9 cellular contexts compared by ENCODE assay signal in genomic region chr22:39283312-39284141, GRCh38. TPM values are rescaled to one million over a fixed set of nuclear protein-coding genes. Genes with fewer than 3 reads are reported as not detected.
DNase-seq lines count a peak whose midpoint lies in the region; ATAC-seq and TF ChIP-seq lines count a peak whose summit lies in the region.
"Had no signal": no experiment of that assay in that cellular context is flagged by ENCODE, and none has a peak within 500 bp of the region (broad histone marks: within the 10 kb centered on the region; RNA-seq: fewer than 3 reads in every experiment).

No MANE protein-coding gene starts in this region.

- no peak overlapping the region for H3K4me3 ChIP-seq in ascending aorta
- H3K4me3 ChIP-seq in GM23338, result no peak overlapping the region

- H3K27me3 ChIP-seq in ascending aorta (no peaks in the 10 kb centered on the region), GM23338 (ENCODE audit: insufficient read depth) (no peaks in the 10 kb centered on the region)

- H2AFZ ChIP-seq in GM23338, result no peak overlapping the region

- H3K36me3 ChIP-seq in ascending aorta (no peaks in the 10 kb centered on the region), GM23338 (ENCODE audit: insufficient read depth) (no peaks in the 10 kb centered on the region)

- no peak overlapping the region for H3K4me3 Mint-ChIP-seq in GM23338

- no peaks in the 10 kb centered on the region for H3K36me3 Mint-ChIP-seq in GM23338 (ENCODE audit: low read depth)

- no peak overlapping the region for H3K27ac Mint-ChIP-seq in GM23338

- no peaks in the 10 kb centered on the region for H3K9me2 ChIP-seq in GM23338 (ENCODE audit: insufficient read depth)

- no peak overlapping the region for H3K4me2 ChIP-seq in GM23338

- ATAC-seq in GM18868 (IDR thresholded peaks at IDR 0.05; ENCODE audit: unreplicated experiment) (no peak), GM21526 (IDR thresholded peaks at IDR 0.05; ENCODE audit: low FRiP score, unreplicated experiment) (no peak), GM23338 (no peak)

- peaks cover 3% of the 10 kb centered on the region; the same call in 1 of the 3 replicates for H3K9me3 Mint-ChIP-seq in GM23338

- DNase-seq in EH (ENCODE audit: low read depth) (peak; percentile 47), ascending aorta (ENCODE audit: low spot score in 2 of 2) (peak in 1 of 2 donors; percentile 83), iPS-NIHi11 (ENCODE audit: low spot score) (peak; percentile 56), pulmonary artery endothelial cell (ENCODE audit: low read depth, low spot score) (peak; percentile 81), cerebellar cortex (ENCODE audit: low spot score) (no peak), GM23338 (ENCODE audit: low spot score) (no peak)
- DNase-seq: NCI-H748 treated with DMSO at 0.1 percent for 48 hours had no signal

- peaks cover 19% of the 10 kb centered on the region for H3K27me3 Mint-ChIP-seq in GM23338 (ENCODE audit: insufficient read depth, low read depth, poor library complexity)

- H4K20me1 ChIP-seq in GM23338 (replicated peaks; ENCODE audit: insufficient read depth), result no peaks in the 10 kb centered on the region

- no peaks in the 10 kb centered on the region for H3K4me1 ChIP-seq in ascending aorta
- peaks cover 20% of the 10 kb centered on the region; the same call in 1 of the 2 replicates for H3K4me1 ChIP-seq in GM23338 (ENCODE audit: insufficient read depth)

- H3K9me3 ChIP-seq in ascending aorta, result peaks cover 0 to 9% of the 10 kb centered on the region in 2 donors

- no peaks in the 10 kb centered on the region for H3K79me2 ChIP-seq in GM23338 (replicated peaks; ENCODE audit: insufficient read depth)

- intact Hi-C loops in ascending aorta (cut with DNase I), result no loop called here

- no peaks in the 10 kb centered on the region for H3F3A ChIP-seq in GM23338 (replicated peaks; ENCODE audit: low read depth)

- no peak for TF ChIP-seq CTCF in ascending aorta (IDR thresholded peaks at IDR 0.05)
- no peak for TF ChIP-seq CTCF in GM23338 (conservative IDR thresholded peaks at IDR 0.05; ENCODE audit: low read depth in 2 of 2)

- H3K27ac ChIP-seq in ascending aorta (peak overlapping the region; percentile 54 to 56), GM23338 (ENCODE audit: low read depth) (no peak overlapping the region)

- peaks cover 26% of the 10 kb centered on the region for H3K4me1 Mint-ChIP-seq in GM23338

TF ChIP-seq in GM23338, 12 proteins besides CTCF, POLR2A, EP300 and RAD21:
- no peak for TF ChIP-seq ZNF331 (CRISPR knock-in tag; IDR thresholded peaks at IDR 0.05; ENCODE audit: low read depth)
- TF ChIP-seq, protein P1, sequence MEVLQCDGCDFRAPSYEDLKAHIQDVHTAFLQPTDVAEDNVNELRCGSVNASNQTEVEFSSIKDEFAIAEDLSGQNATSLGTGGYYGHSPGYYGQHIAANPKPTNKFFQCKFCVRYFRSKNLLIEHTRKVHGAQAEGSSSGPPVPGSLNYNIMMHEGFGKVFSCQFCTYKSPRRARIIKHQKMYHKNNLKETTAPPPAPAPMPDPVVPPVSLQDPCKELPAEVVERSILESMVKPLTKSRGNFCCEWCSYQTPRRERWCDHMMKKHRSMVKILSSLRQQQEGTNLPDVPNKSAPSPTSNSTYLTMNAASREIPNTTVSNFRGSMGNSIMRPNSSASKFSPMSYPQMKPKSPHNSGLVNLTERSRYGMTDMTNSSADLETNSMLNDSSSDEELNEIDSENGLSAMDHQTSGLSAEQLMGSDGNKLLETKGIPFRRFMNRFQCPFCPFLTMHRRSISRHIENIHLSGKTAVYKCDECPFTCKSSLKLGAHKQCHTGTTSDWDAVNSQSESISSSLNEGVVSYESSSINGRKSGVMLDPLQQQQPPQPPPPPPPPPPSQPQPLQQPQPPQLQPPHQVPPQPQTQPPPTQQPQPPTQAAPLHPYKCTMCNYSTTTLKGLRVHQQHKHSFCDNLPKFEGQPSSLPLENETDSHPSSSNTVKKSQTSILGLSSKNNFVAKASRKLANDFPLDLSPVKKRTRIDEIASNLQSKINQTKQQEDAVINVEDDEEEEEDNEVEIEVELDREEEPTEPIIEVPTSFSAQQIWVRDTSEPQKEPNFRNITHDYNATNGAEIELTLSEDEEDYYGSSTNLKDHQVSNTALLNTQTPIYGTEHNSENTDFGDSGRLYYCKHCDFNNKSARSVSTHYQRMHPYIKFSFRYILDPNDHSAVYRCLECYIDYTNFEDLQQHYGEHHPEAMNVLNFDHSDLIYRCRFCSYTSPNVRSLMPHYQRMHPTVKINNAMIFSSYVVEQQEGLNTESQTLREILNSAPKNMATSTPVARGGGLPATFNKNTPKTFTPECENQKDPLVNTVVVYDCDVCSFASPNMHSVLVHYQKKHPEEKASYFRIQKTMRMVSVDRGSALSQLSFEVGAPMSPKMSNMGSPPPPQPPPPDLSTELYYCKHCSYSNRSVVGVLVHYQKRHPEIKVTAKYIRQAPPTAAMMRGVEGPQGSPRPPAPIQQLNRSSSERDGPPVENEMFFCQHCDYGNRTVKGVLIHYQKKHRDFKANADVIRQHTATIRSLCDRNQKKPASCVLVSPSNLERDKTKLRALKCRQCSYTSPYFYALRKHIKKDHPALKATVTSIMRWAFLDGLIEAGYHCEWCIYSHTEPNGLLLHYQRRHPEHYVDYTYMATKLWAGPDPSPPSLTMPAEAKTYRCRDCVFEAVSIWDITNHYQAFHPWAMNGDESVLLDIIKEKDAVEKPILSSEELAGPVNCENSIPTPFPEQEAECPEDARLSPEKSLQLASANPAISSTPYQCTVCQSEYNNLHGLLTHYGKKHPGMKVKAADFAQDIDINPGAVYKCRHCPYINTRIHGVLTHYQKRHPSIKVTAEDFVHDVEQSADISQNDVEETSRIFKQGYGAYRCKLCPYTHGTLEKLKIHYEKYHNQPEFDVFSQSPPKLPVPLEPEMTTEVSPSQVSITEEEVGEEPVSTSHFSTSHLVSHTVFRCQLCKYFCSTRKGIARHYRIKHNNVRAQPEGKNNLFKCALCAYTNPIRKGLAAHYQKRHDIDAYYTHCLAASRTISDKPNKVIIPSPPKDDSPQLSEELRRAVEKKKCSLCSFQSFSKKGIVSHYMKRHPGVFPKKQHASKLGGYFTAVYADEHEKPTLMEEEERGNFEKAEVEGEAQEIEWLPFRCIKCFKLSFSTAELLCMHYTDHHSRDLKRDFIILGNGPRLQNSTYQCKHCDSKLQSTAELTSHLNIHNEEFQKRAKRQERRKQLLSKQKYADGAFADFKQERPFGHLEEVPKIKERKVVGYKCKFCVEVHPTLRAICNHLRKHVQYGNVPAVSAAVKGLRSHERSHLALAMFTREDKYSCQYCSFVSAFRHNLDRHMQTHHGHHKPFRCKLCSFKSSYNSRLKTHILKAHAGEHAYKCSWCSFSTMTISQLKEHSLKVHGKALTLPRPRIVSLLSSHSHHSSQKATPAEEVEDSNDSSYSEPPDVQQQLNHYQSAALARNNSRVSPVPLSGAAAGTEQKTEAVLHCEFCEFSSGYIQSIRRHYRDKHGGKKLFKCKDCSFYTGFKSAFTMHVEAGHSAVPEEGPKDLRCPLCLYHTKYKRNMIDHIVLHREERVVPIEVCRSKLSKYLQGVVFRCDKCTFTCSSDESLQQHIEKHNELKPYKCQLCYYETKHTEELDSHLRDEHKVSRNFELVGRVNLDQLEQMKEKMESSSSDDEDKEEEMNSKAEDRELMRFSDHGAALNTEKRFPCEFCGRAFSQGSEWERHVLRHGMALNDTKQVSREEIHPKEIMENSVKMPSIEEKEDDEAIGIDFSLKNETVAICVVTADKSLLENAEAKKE (CRISPR knock-in tag; IDR thresholded peaks at IDR 0.05), result no peak
- no peak for TF ChIP-seq JUNB (IDR thresholded peaks at IDR 0.05; ENCODE audit: unreplicated experiment)
- no peak for TF ChIP-seq NANOG (IDR thresholded peaks at IDR 0.05; ENCODE audit: borderline replicate concordance)
- no peak for TF ChIP-seq EZH2phosphoT487 (IDR thresholded peaks at IDR 0.05; ENCODE audit: unreplicated experiment)
- TF ChIP-seq ZNF114 (CRISPR knock-in tag; IDR thresholded peaks at IDR 0.05), result no peak
- TF ChIP-seq EZH2 (IDR thresholded peaks at IDR 0.05; ENCODE audit: low read depth, unreplicated experiment), result no peak
- no peak for TF ChIP-seq CREB1 (CRISPR knock-in tag; IDR thresholded peaks at IDR 0.05; ENCODE audit: low read depth)
- no peak for TF ChIP-seq STAT1 (IDR thresholded peaks at IDR 0.05; ENCODE audit: unreplicated experiment)

RNA-seq across cellular contexts. Expression of gene RPL3, which starts 35.9 kb away (rescaled TPM):
- 1,479 TPM for total RNA-seq in ascending aorta
- 3,448 and 4,770 TPM in 2 replicates for total RNA-seq in pulmonary artery endothelial cell
- 2,755 and 3,244 TPM in 2 replicates for total RNA-seq in GM23338 (2014; rRNA removed; shearing (Covaris generic))
- 1,846 and 1,983 TPM in 2 replicates for polyA plus RNA-seq in GM23338 (2016; fragmentation: Nextera tagmentation; extraction: Ambion mirVana)

RNA-seq across cellular contexts. Expression of gene PDGFB, which starts 38.7 kb away (rescaled TPM):
- total RNA-seq in ascending aorta, result 8.9 TPM
- total RNA-seq in pulmonary artery endothelial cell, result 53.3 and 69.0 TPM in 2 replicates
- total RNA-seq in GM23338 (2014; rRNA removed; shearing (Covaris generic)), result 5.2 and 8.0 TPM in 2 replicates
- 1.9 and 2.2 TPM in 2 replicates for polyA plus RNA-seq in GM23338 (2016; fragmentation: Nextera tagmentation; extraction: Ambion mirVana)

Comparison
In these comparisons a context has a peak if more than half of its experiments do, and no peak if none do; other contexts are left out.
1. DNase-seq: peak in EH (single experiment), iPS-NIHi11 (single experiment) and pulmonary artery endothelial cell (single experiment); none in cerebellar cortex (single experiment) and GM23338 (single experiment).